13 cellular contexts compared by ENCODE assay signal in the genomic region with DNA sequence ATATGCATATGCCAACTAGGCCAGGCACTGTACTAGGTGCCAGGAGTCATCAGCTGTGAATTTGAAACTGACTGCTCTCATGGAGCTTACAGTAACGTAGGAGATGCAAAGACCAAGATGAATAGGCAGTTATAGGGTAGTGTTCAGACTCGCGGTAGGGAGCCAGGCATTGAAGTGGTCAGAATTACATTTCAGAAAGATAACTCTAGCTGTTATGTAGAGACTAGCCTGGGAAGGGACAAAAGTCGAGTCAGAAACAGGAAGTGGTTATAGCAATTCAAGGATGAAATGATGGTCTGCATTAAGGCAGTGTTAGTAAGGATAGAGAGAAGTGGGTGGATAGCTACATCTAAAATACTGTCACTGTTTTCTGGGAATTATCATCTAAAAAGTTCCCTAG. TPM values are rescaled to one million over a fixed set of nuclear protein-coding genes. Genes with fewer than 3 reads are reported as not detected.
DNase-seq lines count a peak whose midpoint lies in the region; ATAC-seq and TF ChIP-seq lines count a peak whose summit lies in the region.
"Had no signal": no experiment of that assay in that cellular context is flagged by ENCODE, and none has a peak within 500 bp of the region (broad histone marks: within the 10 kb centered on the region; RNA-seq: fewer than 3 reads in every experiment).

No MANE protein-coding gene starts in this region.

- TF ChIP-seq CTCF in CD8-positive, alpha-beta T cell (IDR thresholded peaks at IDR 0.05): no peak
- TF ChIP-seq CTCF in HEK293 (tag by site-specific recombination; IDR thresholded peaks at IDR 0.05) (no peak), RWPE1 (conservative IDR thresholded peaks at IDR 0.05; ENCODE audit: low read depth) (no peak), astrocyte of the spinal cord (IDR thresholded peaks at IDR 0.05; ENCODE audit: low read depth, low read length) (no peak)

- H3K27ac Mint-ChIP-seq in CD8-positive, alpha-beta T cell: peak overlapping the region; percentile 47
- H3K27ac Mint-ChIP-seq: nephron had no signal

- H3K27me3 ChIP-seq in CD8-positive, alpha-beta T cell (ENCODE audit: insufficient read depth, low read length): no peaks in the 10 kb centered on the region
- H3K27me3 ChIP-seq in aorta (ENCODE audit: control insufficient read depth in 1 of 2, insufficient read depth in 2 of 2, low read length in 1 of 2): no peaks in the 10 kb centered on the region

- peaks cover 19% of the 10 kb centered on the region for H3K36me3 ChIP-seq in CD8-positive, alpha-beta T cell (ENCODE audit: insufficient read depth, low read length)
- H3K36me3 ChIP-seq in HEK293 (ENCODE audit: control insufficient read depth in 2 of 2, insufficient read depth in 1 of 2, low read length in 2 of 2) (peaks cover 29 to 69% of the 10 kb centered on the region in 2 experiments), aorta (ENCODE audit: control insufficient read depth in 1 of 2, insufficient read depth in 2 of 2, low read length in 1 of 2) (peaks cover 1 to 4% of the 10 kb centered on the region in 2 donors)

- H3K4me3 Mint-ChIP-seq in CD8-positive, alpha-beta T cell: no peak overlapping the region
- H3K4me3 Mint-ChIP-seq: nephron had no signal

- no peaks in the 10 kb centered on the region for H3K9me3 ChIP-seq in CD8-positive, alpha-beta T cell (ENCODE audit: low read length)
- H3K9me3 ChIP-seq in HEK293 (ENCODE audit: control insufficient read depth, insufficient read depth, low read depth, low read length): no peaks in the 10 kb centered on the region
- no peaks in the 10 kb centered on the region for H3K9me3 ChIP-seq in aorta (ENCODE audit: control insufficient read depth, low read length)
- H3K9me3 ChIP-seq: lower lobe of right lung had no signal

- H3K4me1 ChIP-seq in CD8-positive, alpha-beta T cell (ENCODE audit: insufficient read depth, low read length): peaks cover 8% of the 10 kb centered on the region
- H3K4me1 ChIP-seq in HEK293 (ENCODE audit: control insufficient read depth, insufficient read depth, low read length) (peaks cover 3% of the 10 kb centered on the region; the same call in 1 of the 2 replicates), aorta (ENCODE audit: control insufficient read depth in 1 of 2, insufficient read depth in 2 of 2, low read length in 2 of 2) (no peaks in the 10 kb centered on the region)
- H3K4me1 ChIP-seq: lower lobe of right lung had no signal

- CTCF ChIA-PET in CD8-positive, alpha-beta T cell (lab: Charles Lee): interaction anchor here (0.5 kb wide), 1 partner anchor 60 kb away, joined by 3 read pairs; no protein-coding TSS in a partner anchor
- CTCF ChIA-PET in HEK293 (lab: Yijun Ruan, JAX) (interaction anchor here (0.6 to 0.7 kb wide), 4 partner anchors 11 to 589 kb away, joined by 3 to 5 read pairs (median 4); no protein-coding TSS in a partner anchor), RWPE1 (lab: Yijun Ruan, JAX) (no interaction called here)

- in situ Hi-C loops in astrocyte of the spinal cord (cut with HindIII; ENCODE audit: low sequenced_read_pairs): no loop called here

- 87 to 91% methylated on average over 4 of the region's 4 CpGs for WGBS in aorta, 2 donors

- POLR2A ChIA-PET in CD8-positive, alpha-beta T cell (lab: Charles Lee): interaction anchor here (1.2 kb wide), 1 partner anchor 10 kb away, joined by 5 read pairs; no protein-coding TSS in a partner anchor
- POLR2A ChIA-PET in HEK293 (lab: Yijun Ruan, JAX) (interaction anchor here (0.6 kb wide), 1 partner anchor 22 kb away, joined by 3 read pairs; no protein-coding TSS in a partner anchor), RWPE1 (lab: Yijun Ruan, JAX; ENCODE audit: low non-redundant PET) (no interaction called here)

- no peak for ATAC-seq in CD8-positive, alpha-beta T cell
- ATAC-seq in HG03432 (IDR thresholded peaks at IDR 0.05; ENCODE audit: unreplicated experiment) (no peak), aorta (ENCODE audit: low FRiP score) (no peak)
- ATAC-seq: lower lobe of right lung had no signal

- H3K4me1 Mint-ChIP-seq in CD8-positive, alpha-beta T cell (ENCODE audit: low read depth): peaks cover 6% of the 10 kb centered on the region
- H3K4me1 Mint-ChIP-seq: nephron had no signal

- DNase-seq in CD8-positive, alpha-beta T cell: no peak
- DNase-seq in RWPE1 (ENCODE audit: low spot score): no peak
- peak; percentile 5 for DNase-seq in astrocyte of the spinal cord (ENCODE audit: low read depth, low spot score)
- DNase-seq in AG08395 (ENCODE audit: low spot score): no peak
- DNase-seq in cerebellar cortex (ENCODE audit: low spot score): no peak
- DNase-seq in aorta: no peak
- DNase-seq: activated gamma-delta T cell treated with Interleukin-2 at 50 U/mL for 16 hours, caudate nucleus, lower lobe of right lung, SW 1271 had no signal

- H3K36me3 Mint-ChIP-seq in CD8-positive, alpha-beta T cell: peaks cover 46% of the 10 kb centered on the region

- H3K27me3 Mint-ChIP-seq in CD8-positive, alpha-beta T cell (ENCODE audit: low read depth): no peaks in the 10 kb centered on the region

- H3K4me3 ChIP-seq in CD8-positive, alpha-beta T cell (ENCODE audit: low read depth, low read length): no peak overlapping the region
- H3K4me3 ChIP-seq in HEK293 (ENCODE audit: low read depth, low read length) (no peak overlapping the region), astrocyte of the spinal cord (ENCODE audit: low read depth, low read length) (no peak overlapping the region), aorta (ENCODE audit: low read length in 2 of 2) (no peak overlapping the region)
- H3K4me3 ChIP-seq: lower lobe of right lung had no signal

- intact Hi-C loops in CD8-positive, alpha-beta T cell (cut with DNase I, micrococcal nuclease): no loop called here
- intact Hi-C loops in aorta (cut with DNase I): no loop called here

- H3K9me3 Mint-ChIP-seq in CD8-positive, alpha-beta T cell: no peaks in the 10 kb centered on the region
- H3K9me3 Mint-ChIP-seq: nephron had no signal

- no peak overlapping the region for H3K27ac ChIP-seq in CD8-positive, alpha-beta T cell (ENCODE audit: low read depth, low read length)
- H3K27ac ChIP-seq in HEK293 (ENCODE audit: extremely low read depth, low read depth, low read length) (no peak overlapping the region), RWPE1 (0 out of 2 replicates have a peak overlapping the region, but pooled peaks have one; percentile 39), aorta (ENCODE audit: low read depth in 1 of 2, low read length in 2 of 2) (no peak overlapping the region)
- H3K27ac ChIP-seq: lower lobe of right lung had no signal

TF ChIP-seq in HEK293, 187 proteins besides CTCF, POLR2A, EP300 and RAD21:
- TF ChIP-seq YY1 (tag by site-specific recombination; IDR thresholded peaks at IDR 0.05): no peak
- no peak for TF ChIP-seq ZNF549 (tag by site-specific recombination; IDR thresholded peaks at IDR 0.05)
- TF ChIP-seq SP7 (tag by site-specific recombination; IDR thresholded peaks at IDR 0.05): no peak
- peak; percentile 30; the same call in 1 of the 2 replicates for TF ChIP-seq ZBTB17 (tag by site-specific recombination; IDR thresholded peaks at IDR 0.05)
- TF ChIP-seq ZNF629 (tag by site-specific recombination; IDR thresholded peaks at IDR 0.05): no peak

RNA-seq across cellular contexts. Expression of gene PCMT1, which starts 56.6 kb away (rescaled TPM):
- total RNA-seq in CD8-positive, alpha-beta T cell: 10 to 100 TPM; 14.7 to 17.3 TPM
- total RNA-seq in aorta: 10 to 100 TPM; 48.4 to 55.9 TPM
- polyA plus RNA-seq in aorta: 10 to 100 TPM; 51.9 to 72.1 TPM

RNA-seq across cellular contexts. Expression of gene LRP11, which starts 58.0 kb away (rescaled TPM):
- under 1 TPM in 1 of 2 experiments, not detected in 1; 0.17 TPM for total RNA-seq in CD8-positive, alpha-beta T cell
- total RNA-seq in aorta: 10 to 100 TPM; 24.4 to 35.3 TPM
- 10 to 100 TPM in 1 of 2 donors, under 1 TPM in 1; 0.63 to 13.3 TPM for polyA plus RNA-seq in aorta

RNA-seq across cellular contexts. Expression of gene NUP43, which starts 59.8 kb away (rescaled TPM):
- 10 to 100 TPM in 1 of 2 experiments, 1 to 10 TPM in 1; 9.7 to 10.3 TPM for total RNA-seq in CD8-positive, alpha-beta T cell
- total RNA-seq in aorta: 10 to 100 TPM; 28.6 to 32.1 TPM
- polyA plus RNA-seq in aorta: 10 to 100 TPM in 1 of 2 donors, 1 to 10 TPM in 1; 3.6 to 10.6 TPM

Comparison
In these comparisons a context has a peak if more than half of its experiments do, and no peak if none do; other contexts are left out.
1. RNA of gene LRP11, which starts 58.0 kb away (total RNA-seq): 24.4 to 35.3 TPM in aorta; 0.17 TPM in CD8-positive, alpha-beta T cell; every median in the first group is over 10 times any median in the second.